Comparison of ENCODE assay signal across 8 cellular contexts in genomic region chr5:40834391-40834848, GRCh38. TPM values are rescaled to one million over a fixed set of nuclear protein-coding genes. Genes with fewer than 3 reads are reported as not detected.
DNase-seq lines count a peak whose midpoint lies in the region; ATAC-seq and TF ChIP-seq lines count a peak whose summit lies in the region.

No MANE protein-coding gene starts in this region.

- peak overlapping the region; percentile 98 to 99 for H3K9ac ChIP-seq in stomach smooth muscle (ENCODE audit: low read length in 2 of 2)

- no peak for TF ChIP-seq POLR2A in body of pancreas (IDR thresholded peaks at IDR 0.05)

- peaks cover 54% of the 10 kb centered on the region for H3K36me3 ChIP-seq in RWPE2 (ENCODE audit: low read depth)
- H3K36me3 ChIP-seq in body of pancreas (replicated peaks in 1 of 2; ENCODE audit: insufficient read depth in 1 of 2, low read depth in 2 of 2) = peaks cover 0 to 20% of the 10 kb centered on the region in 2 donors
- peaks cover 3 to 46% of the 10 kb centered on the region in 2 donors for H3K36me3 ChIP-seq in left lung
- peaks cover 29 to 31% of the 10 kb centered on the region in 2 donors for H3K36me3 ChIP-seq in stomach smooth muscle (ENCODE audit: control insufficient read depth in 2 of 2, insufficient read depth in 2 of 2, low read length in 2 of 2)

- H3K4me3 ChIP-seq in RWPE2 (ENCODE audit: severe bottlenecking) (peak overlapping the region; percentile 83), body of pancreas (peak overlapping the region; percentile 51 to 56), left lung (peak overlapping the region; percentile 80 to 86), stomach smooth muscle (ENCODE audit: low read length in 2 of 2) (peak overlapping the region; percentile 95 to 99)

- WGBS in body of pancreas, 2 donors = 0 to 1% methylated on average over 15 to 21 of the region's 21 CpGs

- DNase-seq in NCI-H1092 treated with DMSO at 0.1 percent for 48 hours (lab: John Stamatoyannopoulos, UW) (peak; percentile 44), NCI-H1092 (lab: John Stamatoyannopoulos, UW) (no peak), RWPE2 (ENCODE audit: low spot score) (no peak), body of pancreas (peak in 3 of 4 donors; percentile 26 to 32 (median 31)), left lung (no peak), NCI-H187 treated with DMSO at 0.1 percent for 48 hours (lab: John Stamatoyannopoulos, UW) (no peak), NCI-H187 (lab: John Stamatoyannopoulos, UW) (no peak)

- H3K9me3 ChIP-seq in RWPE2 (ENCODE audit: severe bottlenecking) (no peaks in the 10 kb centered on the region), body of pancreas (no peaks in the 10 kb centered on the region), left lung (no peaks in the 10 kb centered on the region), stomach smooth muscle (ENCODE audit: control insufficient read depth in 2 of 2, low read length in 2 of 2) (no peaks in the 10 kb centered on the region)

- intact Hi-C loops in body of pancreas (cut with DNase I) = no loop called here
- intact Hi-C loops in left lung (cut with DNase I) = no loop called here

- H3K4me1 ChIP-seq in RWPE2 (ENCODE audit: insufficient read depth, poor library complexity, severe bottlenecking) = peaks cover 20% of the 10 kb centered on the region
- H3K4me1 ChIP-seq in body of pancreas = peaks cover 31% of the 10 kb centered on the region
- H3K4me1 ChIP-seq in left lung = peaks cover 23 to 40% of the 10 kb centered on the region in 2 donors
- peaks cover 22% of the 10 kb centered on the region for H3K4me1 ChIP-seq in stomach smooth muscle (ENCODE audit: control insufficient read depth, insufficient read depth, low read length)

- H3K27me3 ChIP-seq in RWPE2 (ENCODE audit: insufficient read depth, poor library complexity, severe bottlenecking) = no peaks in the 10 kb centered on the region
- H3K27me3 ChIP-seq in body of pancreas = no peaks in the 10 kb centered on the region
- H3K27me3 ChIP-seq in left lung = no peaks in the 10 kb centered on the region
- H3K27me3 ChIP-seq in stomach smooth muscle (ENCODE audit: control insufficient read depth in 1 of 2, insufficient read depth in 2 of 2, low read length in 2 of 2) = no peaks in the 10 kb centered on the region

- peak overlapping the region; percentile 84 for H3K27ac ChIP-seq in RWPE2 (ENCODE audit: poor library complexity, severe bottlenecking)
- peak overlapping the region; percentile 89 to 93 (median 90) for H3K27ac ChIP-seq in body of pancreas
- peak overlapping the region; percentile 99 for H3K27ac ChIP-seq in left lung
- H3K27ac ChIP-seq in stomach smooth muscle (ENCODE audit: low read length) = peak overlapping the region; percentile 99

- no peak for TF ChIP-seq CTCF in RWPE2 (IDR thresholded peaks at IDR 0.05; ENCODE audit: poor library complexity, severe bottlenecking)
- no peak for TF ChIP-seq CTCF in body of pancreas (IDR thresholded peaks at IDR 0.05)
- no peak for TF ChIP-seq CTCF in left lung (IDR thresholded peaks at IDR 0.05)

- ATAC-seq in RWPE2 (ENCODE audit: low read depth) (no peak), body of pancreas (no peak), left lung (peak; percentile 25)

RNA-seq across cellular contexts. Expression of gene RPL37, which starts 0.6 kb away (rescaled TPM):
- 100 to 1,000 TPM; 126 to 256 TPM for total RNA-seq in body of pancreas
- total RNA-seq in left lung = 1,000 to 10,000 TPM in 1 of 2 donors, 100 to 1,000 TPM in 1; 941 to 1,081 TPM

RNA-seq across cellular contexts. Expression of gene CARD6, which starts 6.7 kb away (rescaled TPM):
- total RNA-seq in body of pancreas = 1 to 10 TPM; 5.4 to 5.6 TPM
- total RNA-seq in left lung = 10 to 100 TPM; 18.3 to 28.9 TPM

RNA-seq across cellular contexts. Expression of gene PRKAA1, which starts 36.2 kb away (rescaled TPM):
- total RNA-seq in body of pancreas (10 to 100 TPM; 53.2 to 70.9 TPM), left lung (10 to 100 TPM; 71.6 to 85.7 TPM)

Comparison
In these comparisons a context has a peak if more than half of its experiments do, and no peak if none do; other contexts are left out.
1. DNase-seq: peak in NCI-H1092 treated with DMSO at 0.1 percent for 48 hours (single experiment) and body of pancreas (3 of 4); none in NCI-H1092 (single experiment), RWPE2 (single experiment), left lung (0 of 2), NCI-H187 treated with DMSO at 0.1 percent for 48 hours (single experiment) and NCI-H187 (0 of 2).
2. Peak in every context shown above with its lines, with median percentiles within 50 percentile points of each other: H3K27ac ChIP-seq and H3K4me3 ChIP-seq.